8 cellular contexts compared by ENCODE assay signal in the genomic region with DNA sequence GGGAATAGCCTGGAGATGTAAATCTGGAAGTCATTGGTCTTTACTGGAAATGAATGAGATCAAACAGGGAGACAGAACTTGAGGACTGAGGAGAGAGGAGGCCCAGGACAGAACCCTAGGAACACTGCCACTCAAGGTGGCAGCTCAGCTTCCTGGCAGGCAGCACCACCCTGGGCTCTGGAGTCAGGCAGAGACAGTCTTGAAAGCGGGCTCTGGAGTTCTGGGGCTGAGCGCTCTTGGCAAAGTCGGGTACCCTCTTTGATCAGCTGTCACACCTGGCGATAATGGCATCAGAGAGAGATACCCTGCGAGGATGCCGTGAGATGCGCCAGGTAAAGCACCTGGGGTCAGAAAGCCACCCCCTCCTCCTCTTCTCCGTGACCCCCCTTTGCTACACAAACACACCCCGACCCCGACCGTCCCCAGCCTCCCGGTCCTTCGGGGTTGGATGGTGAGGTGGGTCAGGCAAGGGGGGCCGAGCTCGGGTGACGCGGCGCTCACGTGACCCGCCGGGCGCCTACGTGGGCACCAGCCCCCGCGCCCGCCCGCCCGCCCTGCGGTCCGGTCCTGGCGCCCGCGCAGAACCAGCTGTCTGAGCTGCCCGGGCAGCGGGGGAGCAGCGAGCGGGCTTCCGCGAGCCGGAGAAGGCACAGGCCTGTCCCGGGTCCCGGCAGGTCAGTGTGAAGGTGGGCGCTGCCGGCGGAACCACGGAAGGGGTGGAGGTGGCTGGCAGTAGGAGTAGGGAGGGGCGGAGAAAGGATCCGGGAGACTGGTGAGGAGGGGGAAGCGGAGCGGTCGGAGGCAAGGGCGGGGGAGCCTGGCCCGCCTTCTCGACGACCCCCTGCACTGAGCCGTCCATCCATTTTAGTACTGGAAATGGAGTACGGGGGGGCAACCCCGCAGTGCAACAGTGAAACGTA. TPM values are rescaled to one million over a fixed set of nuclear protein-coding genes. Genes with fewer than 3 reads are reported as not detected.
DNase-seq lines count a peak whose midpoint lies in the region; ATAC-seq and TF ChIP-seq lines count a peak whose summit lies in the region.

A gene with protein sequence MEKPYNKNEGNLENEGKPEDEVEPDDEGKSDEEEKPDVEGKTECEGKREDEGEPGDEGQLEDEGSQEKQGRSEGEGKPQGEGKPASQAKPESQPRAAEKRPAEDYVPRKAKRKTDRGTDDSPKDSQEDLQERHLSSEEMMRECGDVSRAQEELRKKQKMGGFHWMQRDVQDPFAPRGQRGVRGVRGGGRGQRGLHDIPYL (plus strand): TSS at position 579 of the 920 bp plus-strand sequence. CDS start 1,102 bp downstream, outside the sequence.

- peak within 1 kb of the TSS; percentile 77 for H3K4me3 ChIP-seq in kidney epithelial cell (ENCODE audit: low read depth, low read length)

- H3K36me3 ChIP-seq in kidney epithelial cell (ENCODE audit: control insufficient read depth, insufficient read depth, low read length) = no peaks in the 10 kb centered on the region

- ATAC-seq in GM19463 (IDR thresholded peaks at IDR 0.05; ENCODE audit: unreplicated experiment) = peak; percentile 83

- H3K27me3 ChIP-seq in kidney epithelial cell (ENCODE audit: control insufficient read depth, insufficient read depth, low read length) = peaks cover 5% of the 10 kb centered on the region

- DNase-seq in D341Med (ENCODE audit: low spot score) (peak; percentile 74), HT1080 (ENCODE audit: low read depth) (peak; percentile 19), T-helper 22 cell (ENCODE audit: low read depth) (peak; percentile 34), kidney epithelial cell (ENCODE audit: low read depth) (no peak), amniotic stem cell (lab: John Stamatoyannopoulos, UW) (no peak)
- DNase-seq in stimulated activated CD4-positive, alpha-beta T cell treated with anti-CD3 and anti-CD28 coated beads, Interleukin-2, amount 100 ng/mL, for 24 hours = peak; percentile 23 to 37

- peak within 1 kb of the TSS; percentile 82 for H3K27ac ChIP-seq in cingulate gyrus (ENCODE audit: low read depth, low read length)

- TF ChIP-seq CTCF in kidney epithelial cell (IDR thresholded peaks at IDR 0.05; ENCODE audit: insufficient read depth, low read length, poor library complexity, severe bottlenecking) = no peak

RNA-seq across cellular contexts. Expression of the gene that starts here (rescaled TPM):
- total RNA-seq in HT1080 (2014; rRNA removed; shearing (Covaris generic)) = 14.3 and 17.1 TPM in 2 replicates
- 30.9 and 38.9 TPM in 2 replicates for polyA plus RNA-seq in HT1080 (2015; cell fraction: cytosol; rRNA removed)
- polyA plus RNA-seq in HT1080 (2015; cell fraction: nucleus; rRNA removed) = 9.0 and 11.9 TPM in 2 replicates
- 10.5 and 14.9 TPM in 2 replicates for total RNA-seq in kidney epithelial cell

Comparison
In these comparisons a context has a peak if more than half of its experiments do, and no peak if none do; other contexts are left out.
1. DNase-seq: peak in D341Med (single experiment), HT1080 (single experiment), T-helper 22 cell (single experiment) and stimulated activated CD4-positive, alpha-beta T cell treated with anti-CD3 and anti-CD28 coated beads, Interleukin-2, amount 100 ng/mL, for 24 hours (2 of 2); none in kidney epithelial cell (single experiment) and amniotic stem cell (single experiment).